Comparison of ENCODE assay signal across 15 cellular contexts in the genomic region with DNA sequence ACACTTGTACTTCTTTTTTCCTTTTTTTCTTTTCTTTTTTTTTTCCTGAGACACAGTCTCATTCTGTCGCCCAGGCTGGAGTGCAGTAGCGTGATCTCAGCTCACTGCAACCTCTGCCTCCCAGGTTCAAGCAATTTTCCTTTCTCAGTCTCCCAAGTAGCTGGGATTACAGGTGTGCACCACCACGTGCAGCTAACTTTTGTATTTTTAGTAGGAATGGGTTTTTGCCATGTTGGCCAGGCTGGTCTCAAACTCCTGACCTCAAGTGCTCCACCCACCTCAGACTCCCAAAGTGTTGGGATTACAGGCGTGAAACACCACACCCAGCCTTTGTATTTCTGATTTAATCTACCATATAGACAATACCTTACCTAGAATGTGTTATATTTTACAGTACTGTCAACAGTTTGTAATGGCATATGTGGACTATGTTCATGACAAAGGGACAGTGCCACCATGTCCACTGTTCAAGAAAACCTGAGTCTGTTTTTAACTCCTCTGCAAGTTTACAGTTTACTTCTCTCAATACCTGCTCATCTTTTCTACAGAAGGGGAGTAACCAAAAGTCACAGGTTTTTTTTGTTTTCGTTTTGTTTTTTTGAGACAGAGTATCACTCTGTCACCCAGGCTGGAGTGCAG.
A peak's percentile ranks its signal among the peaks of the same experiment; 100 is the strongest.
DNase-seq lines count a peak whose midpoint lies in the region; TF ChIP-seq lines count a peak whose summit lies in the region.
"Had no signal": no experiment of that assay in that cellular context is flagged by ENCODE, and none has a peak within 500 bp of the region (broad histone marks: within the 10 kb centered on the region; RNA-seq: fewer than 3 reads in every experiment).

No MANE protein-coding gene starts in this region.

- H3K9ac ChIP-seq in SU-DHL-6 (ENCODE audit: low read length) (no peak overlapping the region), mesenchymal stem cell (ENCODE audit: low read length) (peak overlapping the region; percentile 3)

- H2BK5ac ChIP-seq in mesenchymal stem cell (ENCODE audit: low read depth, low read length, poor library complexity, severe bottlenecking): no peak overlapping the region

- H2AK5ac ChIP-seq in mesenchymal stem cell (ENCODE audit: low read length, severe bottlenecking): peak overlapping the region; percentile 78

- no peak overlapping the region for H2BK12ac ChIP-seq in mesenchymal stem cell (ENCODE audit: low read length in 2 of 2)

- H2AFZ ChIP-seq in SU-DHL-6 (ENCODE audit: low read depth, low read length, severe bottlenecking) (no peak overlapping the region), mesenchymal stem cell (ENCODE audit: low read depth, low read length) (no peak overlapping the region)

- peaks cover 15% of the 10 kb centered on the region for H3K79me2 ChIP-seq in SU-DHL-6 (ENCODE audit: insufficient read depth, low read length)

- peaks cover 0 to 2% (median 0%) of the 10 kb centered on the region in 7 donors for H3K9me3 Mint-ChIP-seq in CD14-positive monocyte
- H3K9me3 Mint-ChIP-seq: endodermal cell had no signal

- H4K20me1 ChIP-seq in SU-DHL-6 (ENCODE audit: low read depth, low read length): no peaks in the 10 kb centered on the region

- H3K4me2 ChIP-seq in SU-DHL-6 (ENCODE audit: low read depth, low read length, poor library complexity, severe bottlenecking) (peak overlapping the region; percentile 2), mesenchymal stem cell (ENCODE audit: low read length, poor library complexity, severe bottlenecking) (no peak overlapping the region)

- 88% methylated on average over 4 of the region's 5 CpGs for WGBS in mesenchymal stem cell

- H3K4me1 Mint-ChIP-seq in CD14-positive monocyte: peaks cover 68% of the 10 kb centered on the region
- H3K4me1 Mint-ChIP-seq: endodermal cell had no signal

- peak overlapping the region; percentile 99 for H3K4me3 ChIP-seq in GM08714 (ENCODE audit: low read length)
- no peak overlapping the region for H3K4me3 ChIP-seq in SU-DHL-6 (ENCODE audit: insufficient read depth, low read length, poor library complexity, severe bottlenecking)
- H3K4me3 ChIP-seq in mesenchymal stem cell (ENCODE audit: insufficient read depth in 1 of 2, low read depth in 1 of 2, low read length in 2 of 2): no peak overlapping the region
- no peak overlapping the region for H3K4me3 ChIP-seq in left ventricle myocardium inferior
- H3K4me3 ChIP-seq: right atrium auricular region, thoracic aorta had no signal

- no peak overlapping the region for H2BK15ac ChIP-seq in mesenchymal stem cell (ENCODE audit: low read depth, poor library complexity, severe bottlenecking)

- no peak overlapping the region for H3K23ac ChIP-seq in mesenchymal stem cell (ENCODE audit: low read length in 2 of 2)

- H3K18ac ChIP-seq in mesenchymal stem cell (ENCODE audit: low read depth in 1 of 2, low read length in 2 of 2): peak overlapping the region in 1 of 2 experiments; percentile 8

- H3K4me1 ChIP-seq in mesenchymal stem cell (ENCODE audit: control insufficient read depth, insufficient read depth, low read depth, low read length): peaks cover 10% of the 10 kb centered on the region
- H3K4me1 ChIP-seq in left ventricle myocardium inferior: peaks cover 87% of the 10 kb centered on the region

- peak overlapping the region in 6 of 7 donors; percentile 25 to 97 (median 58) for H3K27ac Mint-ChIP-seq in CD14-positive monocyte
- H3K27ac Mint-ChIP-seq: endodermal cell had no signal

- H3K36me3 ChIP-seq in SU-DHL-6 (ENCODE audit: low read length) (peaks cover 12% of the 10 kb centered on the region), mesenchymal stem cell (ENCODE audit: control insufficient read depth in 1 of 2, insufficient read depth in 2 of 2, low read depth in 1 of 2, low read length in 2 of 2) (peaks cover 3 to 73% of the 10 kb centered on the region in 2 experiments), left ventricle myocardium inferior (peaks cover 24% of the 10 kb centered on the region)

- intact Hi-C loops in CD14-positive monocyte (cut with micrococcal nuclease) (no loop called here), left ventricle myocardium inferior (cut with micrococcal nuclease) (no loop called here)

- H4K8ac ChIP-seq in mesenchymal stem cell (ENCODE audit: low read length): no peak overlapping the region

- no peak overlapping the region for H2BK120ac ChIP-seq in mesenchymal stem cell (ENCODE audit: low read depth, low read length)

- H3K4me3 Mint-ChIP-seq in CD14-positive monocyte: peak overlapping the region in 1 of 2 donors; percentile 27
- H3K4me3 Mint-ChIP-seq: endodermal cell had no signal

- no peak overlapping the region for H4K91ac ChIP-seq in mesenchymal stem cell (ENCODE audit: low read length)

- no peak overlapping the region for H3K14ac ChIP-seq in mesenchymal stem cell (ENCODE audit: low read length in 2 of 2)

- TF ChIP-seq CTCF in CD14-positive monocyte (IDR thresholded peaks at IDR 0.05): no peak
- TF ChIP-seq CTCF in SU-DHL-6 (IDR thresholded peaks at IDR 0.05; ENCODE audit: insufficient read depth, low read length, poor library complexity, severe bottlenecking): no peak
- no peak for TF ChIP-seq CTCF in left ventricle myocardium inferior (IDR thresholded peaks at IDR 0.05; ENCODE audit: borderline replicate concordance)

- peaks cover 0 to 1% (median 0%) of the 10 kb centered on the region in 3 donors for H3K27me3 Mint-ChIP-seq in CD14-positive monocyte (ENCODE audit: low read depth in 3 of 3)

- no peaks in the 10 kb centered on the region for H3K9me3 ChIP-seq in SU-DHL-6 (ENCODE audit: insufficient read depth, low read length)
- H3K9me3 ChIP-seq in mesenchymal stem cell (ENCODE audit: control insufficient read depth, low read length): no peaks in the 10 kb centered on the region
- no peaks in the 10 kb centered on the region for H3K9me3 ChIP-seq in left ventricle myocardium inferior (replicated peaks)
- H3K9me3 ChIP-seq: right atrium auricular region, thoracic aorta had no signal

- no peaks in the 10 kb centered on the region for H3K27me3 ChIP-seq in SU-DHL-6 (ENCODE audit: low read length)
- H3K27me3 ChIP-seq in mesenchymal stem cell (ENCODE audit: control insufficient read depth in 1 of 2, insufficient read depth in 1 of 2, low read length in 2 of 2): no peaks in the 10 kb centered on the region
- H3K27me3 ChIP-seq in left ventricle myocardium inferior (ENCODE audit: low read depth): no peaks in the 10 kb centered on the region
- H3K27me3 ChIP-seq: right atrium auricular region had no signal

- peaks cover 16% of the 10 kb centered on the region for H3K79me1 ChIP-seq in mesenchymal stem cell (replicated peaks; ENCODE audit: low read length, poor library complexity, severe bottlenecking)

- no peak overlapping the region for H3K4ac ChIP-seq in mesenchymal stem cell (ENCODE audit: low read depth in 1 of 2, low read length in 2 of 2)

- peaks cover 28% of the 10 kb centered on the region for H3F3A ChIP-seq in SU-DHL-6 (ENCODE audit: insufficient read depth)

- DNase-seq in CD14-positive monocyte (ENCODE audit: low spot score) (no peak), mesenchymal stem cell (no peak), NCI-H2029 (lab: John Stamatoyannopoulos, UW) (no peak), left ventricle myocardium inferior (no peak)
- DNase-seq in effector CD8-positive, alpha-beta T cell (lab: John Stamatoyannopoulos, UW): no peak
- DNase-seq: endodermal cell, H7, kidney glomerular epithelial cell, MM.1S, PC-3, T-helper 9 cell had no signal

- H3K9me2 ChIP-seq in SU-DHL-6 (replicated peaks; ENCODE audit: insufficient read depth, low read length): no peaks in the 10 kb centered on the region

- H3K36me3 Mint-ChIP-seq in CD14-positive monocyte: peaks cover 28 to 53% of the 10 kb centered on the region in 2 donors

- H3K27ac ChIP-seq in SU-DHL-6 (ENCODE audit: low read depth, low read length): no peak overlapping the region
- H3K27ac ChIP-seq in mesenchymal stem cell (ENCODE audit: low read length, poor library complexity, severe bottlenecking): no peak overlapping the region
- H3K27ac ChIP-seq in left ventricle myocardium inferior (replicated peaks): no peak overlapping the region
- H3K27ac ChIP-seq: right atrium auricular region had no signal
